In the genomic region with DNA sequence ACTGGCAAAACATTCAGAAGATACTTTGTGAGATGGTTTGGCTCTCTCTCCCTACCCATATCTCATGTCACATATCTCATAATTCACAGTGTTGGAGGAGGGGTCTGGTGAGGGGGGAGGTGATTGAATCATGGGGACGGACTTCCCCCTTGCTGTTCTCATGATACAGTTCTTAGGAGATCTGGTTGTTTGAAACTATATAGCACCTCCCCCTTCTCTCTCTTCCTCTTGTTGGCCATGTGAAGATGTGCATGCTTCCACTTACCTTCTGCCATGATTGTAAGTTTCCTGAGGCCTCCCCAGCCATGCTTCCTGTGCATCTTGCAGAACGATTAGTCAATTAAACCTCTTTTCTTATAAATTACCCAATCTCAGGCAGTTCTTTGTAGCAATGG, we compare ENCODE assay signal across 17 cellular contexts.
"Had no signal": no experiment of that assay in that cellular context is flagged by ENCODE, and none has a peak within 500 bp of the region (broad histone marks: within the 10 kb centered on the region; RNA-seq: fewer than 3 reads in every experiment).

No MANE protein-coding gene starts in this region.

- ATAC-seq: activated T-helper 17 cell treated with anti-CD3 and anti-CD28 coated beads, Interleukin-2, amount 50 U/mL, for 72 hours; gastroesophageal sphincter had no signal

- H2AFZ ChIP-seq: neural progenitor cell, parathyroid adenoma had no signal

- H3K9me3 ChIP-seq: ascending aorta, gastroesophageal sphincter had no signal

- H3K4me2 ChIP-seq: neural progenitor cell had no signal

- H3K36me3 ChIP-seq: neural progenitor cell had no signal

- H3K79me2 ChIP-seq: parathyroid adenoma had no signal

- H3K9me3 Mint-ChIP-seq: activated T-helper 17 cell treated with anti-CD3 and anti-CD28 coated beads, Interleukin-2, amount 50 U/mL, for 72 hours; neural progenitor cell had no signal

- H3K27me3 Mint-ChIP-seq: activated T-helper 17 cell treated with anti-CD3 and anti-CD28 coated beads, Interleukin-2, amount 50 U/mL, for 72 hours; type B pancreatic cell had no signal

- H3K4me1 ChIP-seq: gastroesophageal sphincter, neural progenitor cell, parathyroid adenoma had no signal

- H3K27me3 ChIP-seq: ascending aorta, dorsolateral prefrontal cortex, gastroesophageal sphincter, neural progenitor cell had no signal

- H3K4me3 ChIP-seq: ascending aorta, dorsolateral prefrontal cortex, gastroesophageal sphincter, lung, neural progenitor cell, skin epidermis had no signal

- H3K4me1 Mint-ChIP-seq: neural progenitor cell had no signal

- H3K9ac ChIP-seq: neural progenitor cell, parathyroid adenoma had no signal

- H3K4me3 Mint-ChIP-seq: activated T-helper 17 cell treated with anti-CD3 and anti-CD28 coated beads, Interleukin-2, amount 50 U/mL, for 72 hours; neural progenitor cell; type B pancreatic cell had no signal

- H3K27ac Mint-ChIP-seq: activated T-helper 17 cell treated with anti-CD3 and anti-CD28 coated beads, Interleukin-2, amount 50 U/mL, for 72 hours; neural progenitor cell; type B pancreatic cell had no signal

- DNase-seq: activated CD4-positive, CD25-positive, alpha-beta regulatory T cell; activated naive CD4-positive, alpha-beta T cell treated with Interleukin-2 at 50 U/mL for 16 hours; dorsolateral prefrontal cortex; erythroblast; islet precursor cell; retina; stimulated activated CD4-positive, alpha-beta T cell treated with anti-CD3 and anti-CD28 coated beads, Interleukin-4, amount 100 ng/mL, for 24 hours; stimulated activated naive CD8-positive, alpha-beta T cell treated with anti-CD3 and anti-CD28 coated beads, Interleukin-15, Interleukin-2, amounts not matched to agents 100 U/mL and 50 U/mL, for 24 hours; T-helper 2 cell had no signal

- H3K27ac ChIP-seq: dorsolateral prefrontal cortex, gastroesophageal sphincter, neural progenitor cell, parathyroid adenoma had no signal
